19 cellular contexts compared by ENCODE assay signal in genomic region chr12:38886931-38887330, GRCh38. TPM values are rescaled to one million over a fixed set of nuclear protein-coding genes. Genes with fewer than 3 reads are reported as not detected.
"Had no signal": no experiment of that assay in that cellular context is flagged by ENCODE, and none has a peak within 500 bp of the region (broad histone marks: within the 10 kb centered on the region; RNA-seq: fewer than 3 reads in every experiment).

No MANE protein-coding gene starts in this region.

- ATAC-seq: lower lobe of right lung, natural killer cell had no signal

- H3K27me3 Mint-ChIP-seq: memory B cell had no signal

- H3K9me3 ChIP-seq: prostate gland, sigmoid colon had no signal

- H3K27me3 ChIP-seq: dorsolateral prefrontal cortex, sigmoid colon had no signal

- H3K4me3 ChIP-seq: coronary artery, dorsolateral prefrontal cortex, lower lobe of right lung, prostate gland, sigmoid colon, skin epidermis had no signal

- H3K27ac Mint-ChIP-seq: memory B cell, mesothelial cell of epicardium, natural killer cell had no signal

- H3K9me3 Mint-ChIP-seq: natural killer cell had no signal

- H3K27ac ChIP-seq: coronary artery, dorsolateral prefrontal cortex, lower lobe of right lung, prostate gland, sigmoid colon, skin epidermis had no signal

- H3K4me1 Mint-ChIP-seq: memory B cell, neural crest cell had no signal

- H3K4me3 Mint-ChIP-seq: memory B cell, mesothelial cell of epicardium, natural killer cell, neural crest cell had no signal

- H3K36me3 Mint-ChIP-seq: memory B cell, mesothelial cell of epicardium, natural killer cell had no signal

- H3K36me3 ChIP-seq: lower lobe of right lung, prostate gland, sigmoid colon had no signal

- DNase-seq: dorsolateral prefrontal cortex; effector CD8-positive, alpha-beta T cell; foreskin melanocyte; head of caudate nucleus; hippocampal formation; kidney glomerular epithelial cell; lower lobe of right lung; natural killer cell; sigmoid colon; stimulated activated CD4-positive, alpha-beta T cell treated with anti-CD3 and anti-CD28 coated beads, Interleukin-2, amount 100 ng/mL, for 48 hours; stimulated activated naive CD4-positive, alpha-beta T cell treated with Interleukin-2 at 50 U/mL for 16 hours; trophoblast cell had no signal

- H3K4me1 ChIP-seq: prostate gland had no signal

RNA-seq across cellular contexts. Expression of gene CPNE8, which starts 18.5 kb away (rescaled TPM):
- total RNA-seq: myocyte had no signal
